In the genomic region with DNA sequence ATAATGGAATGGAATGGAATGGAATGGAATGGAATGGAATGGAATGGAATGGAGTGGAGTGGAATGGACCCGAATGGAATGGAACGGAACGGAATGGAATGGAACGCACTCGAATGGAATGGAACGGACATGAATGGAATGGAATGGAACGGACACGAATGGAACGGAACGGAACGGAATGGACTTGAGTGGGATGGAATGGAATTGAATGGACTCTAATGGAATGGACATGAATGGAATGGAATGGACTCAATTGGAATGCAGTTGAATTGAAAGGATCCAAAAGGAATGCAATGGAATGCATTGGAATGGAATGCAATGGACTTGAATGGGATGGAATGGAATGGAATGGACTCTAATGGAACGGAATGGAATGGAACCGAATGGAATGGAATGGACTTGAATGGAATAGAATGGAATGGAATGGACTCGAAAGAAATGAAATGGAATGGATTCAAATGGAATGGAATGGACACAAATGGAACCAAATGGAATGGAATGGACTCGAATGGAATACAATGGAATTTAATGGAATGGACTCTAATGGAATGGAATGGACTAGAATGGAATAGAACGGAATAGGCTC, we compare ENCODE assay signal across 1 cellular context.
TF ChIP-seq lines count a peak whose summit lies in the region.

No MANE protein-coding gene starts in this region.

TF ChIP-seq in WTC11, 78 proteins besides CTCF, POLR2A, EP300 and RAD21:
- TF ChIP-seq, protein P1, sequence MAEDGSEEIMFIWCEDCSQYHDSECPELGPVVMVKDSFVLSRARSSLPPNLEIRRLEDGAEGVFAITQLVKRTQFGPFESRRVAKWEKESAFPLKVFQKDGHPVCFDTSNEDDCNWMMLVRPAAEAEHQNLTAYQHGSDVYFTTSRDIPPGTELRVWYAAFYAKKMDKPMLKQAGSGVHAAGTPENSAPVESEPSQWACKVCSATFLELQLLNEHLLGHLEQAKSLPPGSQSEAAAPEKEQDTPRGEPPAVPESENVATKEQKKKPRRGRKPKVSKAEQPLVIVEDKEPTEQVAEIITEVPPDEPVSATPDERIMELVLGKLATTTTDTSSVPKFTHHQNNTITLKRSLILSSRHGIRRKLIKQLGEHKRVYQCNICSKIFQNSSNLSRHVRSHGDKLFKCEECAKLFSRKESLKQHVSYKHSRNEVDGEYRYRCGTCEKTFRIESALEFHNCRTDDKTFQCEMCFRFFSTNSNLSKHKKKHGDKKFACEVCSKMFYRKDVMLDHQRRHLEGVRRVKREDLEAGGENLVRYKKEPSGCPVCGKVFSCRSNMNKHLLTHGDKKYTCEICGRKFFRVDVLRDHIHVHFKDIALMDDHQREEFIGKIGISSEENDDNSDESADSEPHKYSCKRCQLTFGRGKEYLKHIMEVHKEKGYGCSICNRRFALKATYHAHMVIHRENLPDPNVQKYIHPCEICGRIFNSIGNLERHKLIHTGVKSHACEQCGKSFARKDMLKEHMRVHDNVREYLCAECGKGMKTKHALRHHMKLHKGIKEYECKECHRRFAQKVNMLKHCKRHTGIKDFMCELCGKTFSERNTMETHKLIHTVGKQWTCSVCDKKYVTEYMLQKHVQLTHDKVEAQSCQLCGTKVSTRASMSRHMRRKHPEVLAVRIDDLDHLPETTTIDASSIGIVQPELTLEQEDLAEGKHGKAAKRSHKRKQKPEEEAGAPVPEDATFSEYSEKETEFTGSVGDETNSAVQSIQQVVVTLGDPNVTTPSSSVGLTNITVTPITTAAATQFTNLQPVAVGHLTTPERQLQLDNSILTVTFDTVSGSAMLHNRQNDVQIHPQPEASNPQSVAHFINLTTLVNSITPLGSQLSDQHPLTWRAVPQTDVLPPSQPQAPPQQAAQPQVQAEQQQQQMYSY (CRISPR knock-in tag; IDR thresholded peaks at IDR 0.05): peak; percentile 53; the same call in 1 of the 2 replicates
